In the genomic region with DNA sequence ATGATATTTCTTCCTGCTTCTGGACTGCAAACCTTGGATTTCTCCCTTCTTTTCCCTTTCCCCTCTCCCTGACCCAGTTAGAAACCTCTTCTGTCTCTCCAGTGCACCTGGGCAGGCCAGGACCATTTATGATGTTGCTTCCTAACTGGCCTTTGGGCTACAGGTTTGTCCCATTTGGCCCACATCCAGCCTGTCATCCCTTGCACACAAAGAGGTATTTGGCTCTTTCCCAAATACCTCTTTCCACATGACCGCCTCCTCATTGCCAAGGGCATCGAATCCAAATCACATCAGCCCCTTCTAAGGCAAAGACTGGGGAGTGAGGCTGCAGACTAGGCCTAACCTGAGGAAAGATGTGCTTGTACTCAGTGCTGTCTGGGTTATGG, we compare ENCODE assay signal across 9 cellular contexts. TPM values are rescaled to one million over a fixed set of nuclear protein-coding genes. Genes with fewer than 3 reads are reported as not detected.
DNase-seq lines count a peak whose midpoint lies in the region; ATAC-seq and TF ChIP-seq lines count a peak whose summit lies in the region.
"Had no signal": no experiment of that assay in that cellular context is flagged by ENCODE, and none has a peak within 500 bp of the region (broad histone marks: within the 10 kb centered on the region; RNA-seq: fewer than 3 reads in every experiment).

No MANE protein-coding gene starts in this region.

- H3K4me1 Mint-ChIP-seq in activated CD4-positive, alpha-beta memory T cell treated with anti-CD3 and anti-CD28 coated beads for 36 hours (ENCODE audit: low read depth) = peaks cover 50% of the 10 kb centered on the region
- peaks cover 28% of the 10 kb centered on the region for H3K4me1 Mint-ChIP-seq in memory B cell

- no peaks in the 10 kb centered on the region for H4K20me1 ChIP-seq in MM.1S (ENCODE audit: insufficient read depth, low read length)

- no peak for ATAC-seq in memory B cell (ENCODE audit: low read depth)
- ATAC-seq in HG03442 (IDR thresholded peaks at IDR 0.05; ENCODE audit: unreplicated experiment) = no peak

- POLR2A ChIA-PET in activated CD4-positive, alpha-beta memory T cell treated with anti-CD3 and anti-CD28 coated beads for 36 hours (lab: Charles Lee) = interaction anchor here (2.1 to 5.2 kb wide), 3 partner anchors 134 to 190 kb away, joined by 10 to 20 read pairs (median 11); a partner anchor contains a TSS

- no peaks in the 10 kb centered on the region for H3K27me3 ChIP-seq in MM.1S (replicated peaks; ENCODE audit: insufficient read depth, low read length)

- H3K4me3 ChIP-seq in MM.1S (ENCODE audit: low read length) (no peak overlapping the region), foreskin fibroblast (ENCODE audit: low read depth in 1 of 2, low read length in 2 of 2) (no peak overlapping the region)
- H3K4me3 ChIP-seq: GM12878 had no signal

- no peaks in the 10 kb centered on the region for H3K9me3 ChIP-seq in MM.1S (replicated peaks; ENCODE audit: insufficient read depth, low read length)

- H3K9me2 ChIP-seq in MM.1S (replicated peaks; ENCODE audit: insufficient read depth, low read length) = no peaks in the 10 kb centered on the region

- no peaks in the 10 kb centered on the region; the same call in 1 of the 2 replicates for H3F3A ChIP-seq in MM.1S (ENCODE audit: insufficient read depth, low read length)

- peaks cover 14% of the 10 kb centered on the region for H3K4me1 ChIP-seq in MM.1S (ENCODE audit: low read length)

- no peaks in the 10 kb centered on the region for H3K9me3 Mint-ChIP-seq in activated CD4-positive, alpha-beta memory T cell treated with anti-CD3 and anti-CD28 coated beads for 36 hours
- H3K9me3 Mint-ChIP-seq in memory B cell = no peaks in the 10 kb centered on the region

- H3K4me3 Mint-ChIP-seq in activated CD4-positive, alpha-beta memory T cell treated with anti-CD3 and anti-CD28 coated beads for 36 hours = no peak overlapping the region
- peak overlapping the region; percentile 3 for H3K4me3 Mint-ChIP-seq in memory B cell

- peak overlapping the region; percentile 29; the same call in 1 of the 2 replicates for H2AFZ ChIP-seq in MM.1S (ENCODE audit: low read length)

- H3K79me2 ChIP-seq in MM.1S (ENCODE audit: low read length) = no peaks in the 10 kb centered on the region

- peak; percentile 73 for DNase-seq in COLO668 (lab: John Stamatoyannopoulos, UW; ENCODE audit: unreplicated experiment)
- no peak for DNase-seq in MM.1S
- no peak for DNase-seq in activated CD4-positive, alpha-beta memory T cell treated with anti-CD3 and anti-CD28 coated beads for 36 hours
- DNase-seq in memory B cell (ENCODE audit: low spot score in 2 of 2) = no peak
- DNase-seq in foreskin fibroblast = no peak
- no peak for DNase-seq in NCI-H82 treated with DMSO at 0.1 percent for 48 hours (lab: John Stamatoyannopoulos, UW; ENCODE audit: unreplicated experiment)
- DNase-seq in mucosa of gallbladder (ENCODE audit: low spot score) = no peak

- H3K36me3 ChIP-seq in MM.1S (replicated peaks; ENCODE audit: insufficient read depth, low read length) = no peaks in the 10 kb centered on the region

- H3K27ac Mint-ChIP-seq in activated CD4-positive, alpha-beta memory T cell treated with anti-CD3 and anti-CD28 coated beads for 36 hours = peak overlapping the region; percentile 61
- H3K27ac Mint-ChIP-seq in memory B cell = no peak overlapping the region

- no peaks in the 10 kb centered on the region for H3K27me3 Mint-ChIP-seq in activated CD4-positive, alpha-beta memory T cell treated with anti-CD3 and anti-CD28 coated beads for 36 hours
- no peaks in the 10 kb centered on the region for H3K27me3 Mint-ChIP-seq in memory B cell

- intact Hi-C loops in activated CD4-positive, alpha-beta memory T cell treated with anti-CD3 and anti-CD28 coated beads for 36 hours (cut with micrococcal nuclease) = loop anchor here (2.0 kb wide), 2 partner anchors 260 to 296 kb away; no protein-coding TSS in a partner anchor

- no peak for TF ChIP-seq CTCF in MM.1S (IDR thresholded peaks at IDR 0.05; ENCODE audit: low read length)
- no peak for TF ChIP-seq CTCF in foreskin fibroblast (IDR thresholded peaks at IDR 0.05; ENCODE audit: low read depth, low read length)

- no peak overlapping the region for H3K27ac ChIP-seq in MM.1S (ENCODE audit: low read length)

- CTCF ChIA-PET in activated CD4-positive, alpha-beta memory T cell treated with anti-CD3 and anti-CD28 coated beads for 36 hours (lab: Charles Lee) = interaction anchor here (0.7 to 22.4 kb wide), 23 partner anchors 12 to 295 kb away, joined by 3 to 850 read pairs (median 29); a partner anchor contains a TSS

- H3K9ac ChIP-seq in MM.1S (ENCODE audit: low read length) = no peak overlapping the region

- H3K36me3 Mint-ChIP-seq in activated CD4-positive, alpha-beta memory T cell treated with anti-CD3 and anti-CD28 coated beads for 36 hours = no peaks in the 10 kb centered on the region
- peaks cover 32% of the 10 kb centered on the region for H3K36me3 Mint-ChIP-seq in memory B cell

- H3K4me2 ChIP-seq in MM.1S (ENCODE audit: low read depth, low read length) = no peak overlapping the region

RNA-seq across cellular contexts. Expression of a gene that starts 13.6 kb away (rescaled TPM):
- under 1 TPM; 0.48 to 0.52 TPM for total RNA-seq in activated CD4-positive, alpha-beta memory T cell treated with anti-CD3 and anti-CD28 coated beads for 36 hours
- 20.5 TPM for total RNA-seq in mucosa of gallbladder

RNA-seq across cellular contexts. Expression of a gene that starts 33.1 kb away (rescaled TPM):
- total RNA-seq in activated CD4-positive, alpha-beta memory T cell treated with anti-CD3 and anti-CD28 coated beads for 36 hours = 100 to 1,000 TPM; 109 to 114 TPM
- total RNA-seq in mucosa of gallbladder = 206 TPM

Comparison
In these comparisons a context has a peak if more than half of its experiments do, and no peak if none do; other contexts are left out.
1. RNA of a gene that starts 13.6 kb away (total RNA-seq): 20.5 TPM in mucosa of gallbladder (single experiment); 0.48 to 0.52 TPM in activated CD4-positive, alpha-beta memory T cell treated with anti-CD3 and anti-CD28 coated beads for 36 hours; every median in the first group is over 10 times any median in the second.